Comparison of ENCODE assay signal across 9 cellular contexts in genomic region chr20:50519036-50519780, GRCh38. TPM values are rescaled to one million over a fixed set of nuclear protein-coding genes. Genes with fewer than 3 reads are reported as not detected.
DNase-seq lines count a peak whose midpoint lies in the region; ATAC-seq and TF ChIP-seq lines count a peak whose summit lies in the region.
"Had no signal": no experiment of that assay in that cellular context is flagged by ENCODE, and none has a peak within 500 bp of the region (broad histone marks: within the 10 kb centered on the region; RNA-seq: fewer than 3 reads in every experiment).

No MANE protein-coding gene starts in this region.

- H3K27ac ChIP-seq in OCI-LY3 (ENCODE audit: low read length) (peak overlapping the region; percentile 92), gastrocnemius medialis (peak overlapping the region; percentile 0 to 19 (median 2)), sigmoid colon (peak overlapping the region in 2 of 4 donors; percentile 3 to 16), thyroid gland (no peak overlapping the region)
- H3K27ac ChIP-seq in effector memory CD4-positive, alpha-beta T cell (ENCODE audit: insufficient read depth, low read length, poor library complexity, severe bottlenecking), result peak overlapping the region; percentile 70
- H3K27ac ChIP-seq: cardiac muscle cell had no signal

- H3K4me1 ChIP-seq in OCI-LY3 (ENCODE audit: low read length) (peaks cover 96% of the 10 kb centered on the region), gastrocnemius medialis (peaks cover 76 to 85% of the 10 kb centered on the region in 2 donors), sigmoid colon (peaks cover 0 to 80% (median 65%) of the 10 kb centered on the region in 4 donors), thyroid gland (peaks cover 16 to 40% of the 10 kb centered on the region in 2 donors)
- peaks cover 69% of the 10 kb centered on the region for H3K4me1 ChIP-seq in effector memory CD4-positive, alpha-beta T cell (ENCODE audit: control insufficient read depth, insufficient read depth, low read length, poor library complexity, severe bottlenecking)

- peak in 1 of 2 donors; percentile 25 for ATAC-seq in gastrocnemius medialis
- ATAC-seq in HG02852 (IDR thresholded peaks at IDR 0.05; ENCODE audit: unreplicated experiment), result no peak
- ATAC-seq in HG03045 (IDR thresholded peaks at IDR 0.05; ENCODE audit: unreplicated experiment), result no peak

- peak; percentile 59 for DNase-seq in GM12865 (ENCODE audit: low read depth)
- no peak for DNase-seq in effector memory CD4-positive, alpha-beta T cell
- no peak for DNase-seq in gastrocnemius medialis
- no peak for DNase-seq in sigmoid colon
- DNase-seq in thyroid gland, result no peak

- TF ChIP-seq CTCF in GM12865 (IDR thresholded peaks at IDR 0.05; ENCODE audit: insufficient read depth, low read depth, low read length, missing control alignments) (no peak), OCI-LY3 (IDR thresholded peaks at IDR 0.05; ENCODE audit: low read depth, low read length) (no peak), gastrocnemius medialis (IDR thresholded peaks at IDR 0.05 in 4 of 5, conservative IDR thresholded peaks at IDR 0.05 in 1 of 5) (no peak), sigmoid colon (IDR thresholded peaks at IDR 0.05) (no peak), thyroid gland (IDR thresholded peaks at IDR 0.05) (no peak)

- TF ChIP-seq POLR2A in gastrocnemius medialis (IDR thresholded peaks at IDR 0.05) (no peak), sigmoid colon (IDR thresholded peaks at IDR 0.05) (no peak), thyroid gland (IDR thresholded peaks at IDR 0.05) (no peak)

- intact Hi-C loops in gastrocnemius medialis (cut with DNase I; ENCODE audit: low total_unique reads) (loop anchor here (10.0 kb wide), 1 partner anchor 216 kb away; the partner anchor contains the start of gene PARD6B), sigmoid colon (cut with DNase I) (no loop called here), thyroid gland (cut with DNase I) (no loop called here)

- H3K9me3 ChIP-seq in OCI-LY3 (ENCODE audit: insufficient read depth, low read length), result no peaks in the 10 kb centered on the region
- H3K9me3 ChIP-seq in effector memory CD4-positive, alpha-beta T cell (ENCODE audit: control insufficient read depth, low read length), result no peaks in the 10 kb centered on the region
- no peaks in the 10 kb centered on the region for H3K9me3 ChIP-seq in gastrocnemius medialis
- H3K9me3 ChIP-seq in sigmoid colon, result no peaks in the 10 kb centered on the region
- H3K9me3 ChIP-seq in thyroid gland, result no peaks in the 10 kb centered on the region

- H2AFZ ChIP-seq in OCI-LY3 (ENCODE audit: low read depth, low read length), result no peak overlapping the region

- H3K36me3 ChIP-seq in OCI-LY3 (replicated peaks; ENCODE audit: low read depth, low read length) (peaks cover 52% of the 10 kb centered on the region), gastrocnemius medialis (no peaks in the 10 kb centered on the region), sigmoid colon (no peaks in the 10 kb centered on the region), thyroid gland (no peaks in the 10 kb centered on the region)
- no peaks in the 10 kb centered on the region for H3K36me3 ChIP-seq in effector memory CD4-positive, alpha-beta T cell (ENCODE audit: control insufficient read depth, insufficient read depth, low read length)
- H3K36me3 ChIP-seq: cardiac muscle cell had no signal

- WGBS in sigmoid colon, 2 donors, result 31 to 39% methylated on average over 5 of the region's 5 CpGs
- 80 to 84% methylated on average over 5 of the region's 5 CpGs for WGBS in thyroid gland, 2 donors

- peak overlapping the region; percentile 86 for H3K9ac ChIP-seq in OCI-LY3 (ENCODE audit: low read length)

- in situ Hi-C loops in gastrocnemius medialis (cut with MboI; ENCODE audit: low sequenced_read_pairs in 4 of 4), result no loop called here

- TF ChIP-seq EP300 in sigmoid colon (IDR thresholded peaks at IDR 0.05), result no peak

- peak overlapping the region; percentile 93 for H3K4me2 ChIP-seq in OCI-LY3 (ENCODE audit: low read length)

- H3K4me3 ChIP-seq in GM12865 (ENCODE audit: low read depth, low read length) (peak overlapping the region; percentile 58), OCI-LY3 (ENCODE audit: low read length) (peak overlapping the region; percentile 70), gastrocnemius medialis (no peak overlapping the region), sigmoid colon (no peak overlapping the region), thyroid gland (replicated peaks in 1 of 3) (no peak overlapping the region)
- peak overlapping the region; percentile 2 for H3K4me3 ChIP-seq in effector memory CD4-positive, alpha-beta T cell (ENCODE audit: insufficient read depth, low read depth, low read length, poor library complexity, severe bottlenecking)
- H3K4me3 ChIP-seq: cardiac muscle cell had no signal

- H3K79me2 ChIP-seq in OCI-LY3 (ENCODE audit: low read length), result peaks cover 98% of the 10 kb centered on the region

- H4K20me1 ChIP-seq in OCI-LY3 (ENCODE audit: insufficient read depth, low read length), result peaks cover 52% of the 10 kb centered on the region

- H3K27me3 ChIP-seq in OCI-LY3 (ENCODE audit: low read depth, low read length) (no peaks in the 10 kb centered on the region), gastrocnemius medialis (no peaks in the 10 kb centered on the region), sigmoid colon (no peaks in the 10 kb centered on the region), thyroid gland (no peaks in the 10 kb centered on the region)
- H3K27me3 ChIP-seq in effector memory CD4-positive, alpha-beta T cell (replicated peaks; ENCODE audit: control insufficient read depth, insufficient read depth, low read length, poor library complexity, severe bottlenecking), result no peaks in the 10 kb centered on the region
- H3K27me3 ChIP-seq: cardiac muscle cell had no signal

RNA-seq across cellular contexts. Expression of gene PTPN1, which starts 9.0 kb away (rescaled TPM):
- total RNA-seq in gastrocnemius medialis (10 to 100 TPM; 21.8 to 46.8 (median 44.4) TPM), sigmoid colon (10 to 100 TPM; 21.6 to 31.2 (median 23.6) TPM), thyroid gland (10 to 100 TPM; 20.5 to 28.8 (median 24.9) TPM)
- polyA plus RNA-seq in sigmoid colon, result 10 to 100 TPM; 14.4 to 41.5 (median 23.6) TPM

Comparison
In these comparisons a context has a peak if more than half of its experiments do, and no peak if none do; other contexts are left out.
1. H3K4me3 ChIP-seq: peak in GM12865 (single experiment), OCI-LY3 (single experiment) and effector memory CD4-positive, alpha-beta T cell (single experiment); none in gastrocnemius medialis (0 of 4), sigmoid colon (0 of 4) and thyroid gland (0 of 3).
2. H3K27ac ChIP-seq: peak in OCI-LY3 (single experiment), effector memory CD4-positive, alpha-beta T cell (single experiment) and gastrocnemius medialis (4 of 4); none in thyroid gland (0 of 3).